ENCODE assay signal across 9 cellular contexts in genomic region chr2:24984912-24985311, GRCh38. TPM values are rescaled to one million over a fixed set of nuclear protein-coding genes. Genes with fewer than 3 reads are reported as not detected.
A peak's percentile ranks its signal among the peaks of the same experiment; 100 is the strongest.
DNase-seq lines count a peak whose midpoint lies in the region; ATAC-seq, FAIRE-seq and TF ChIP-seq lines count a peak whose summit lies in the region.
"Had no signal": no experiment of that assay in that cellular context is flagged by ENCODE, and none has a peak within 500 bp of the region (broad histone marks: within the 10 kb centered on the region; RNA-seq: fewer than 3 reads in every experiment).

No MANE protein-coding gene starts in this region.

- H2BK120ac ChIP-seq in IMR-90 (ENCODE audit: low read depth, low read length): no peak overlapping the region

- no peak for FAIRE-seq in GM12891 (lab: Jason Lieb, UNC)

- H2BK20ac ChIP-seq in IMR-90 (ENCODE audit: low read depth, low read length): no peak overlapping the region

- no peak overlapping the region for H3K14ac ChIP-seq in IMR-90 (replicated peaks; ENCODE audit: low read depth, low read length)

- H2AK5ac ChIP-seq in IMR-90 (ENCODE audit: low read depth, low read length): no peak overlapping the region

- ATAC-seq in IMR-90 (ENCODE audit: low read depth) (peak; percentile 32; the same call in 1 of the 2 replicates), HG03280 (IDR thresholded peaks at IDR 0.05; ENCODE audit: unreplicated experiment) (no peak), esophagus mucosa (no peak)

- H3K4me3 ChIP-seq in IMR-90 (ENCODE audit: insufficient read depth, low read depth, low read length): no peak overlapping the region
- H3K4me3 ChIP-seq in SK-N-SH (ENCODE audit: low read depth in 2 of 2, low read length in 1 of 2): no peak overlapping the region
- no peak overlapping the region for H3K4me3 ChIP-seq in cardiac muscle cell
- H3K4me3 ChIP-seq in parathyroid adenoma (ENCODE audit: low read depth, low read length): peak overlapping the region; percentile 11

- H2AK9ac ChIP-seq in IMR-90 (replicated peaks; ENCODE audit: low read depth, low read length, poor library complexity): no peak overlapping the region

- H3K23ac ChIP-seq in IMR-90 (ENCODE audit: low read depth, low read length): no peak overlapping the region

- H3K4me2 ChIP-seq in IMR-90 (ENCODE audit: low read depth, low read length) (no peak overlapping the region), SK-N-SH (peak overlapping the region; percentile 32; the same call in 1 of the 2 replicates), parathyroid adenoma (ENCODE audit: low read length) (peak overlapping the region; percentile 54)

- DNase-seq in IMR-90: peak; percentile 27
- peak; percentile 80 for DNase-seq in SK-N-SH
- DNase-seq in cardiac muscle cell (ENCODE audit: low read depth in 1 of 2, low spot score in 1 of 2): peak; percentile 68 to 83
- DNase-seq in NCI-H510A treated with DMSO at 0.1 percent for 48 hours (lab: John Stamatoyannopoulos, UW): no peak
- DNase-seq in GM12891 (ENCODE audit: insufficient read length, low spot score): no peak

- H3K4ac ChIP-seq in IMR-90 (ENCODE audit: low read depth, low read length): no peak overlapping the region

- no peak overlapping the region for H2BK5ac ChIP-seq in IMR-90 (ENCODE audit: low read depth, low read length, poor library complexity, severe bottlenecking)

- H3K36me3 ChIP-seq in IMR-90 (ENCODE audit: control insufficient read depth, insufficient read depth, low read length) (no peaks in the 10 kb centered on the region), SK-N-SH (replicated peaks in 1 of 2; ENCODE audit: control insufficient read depth in 1 of 2, insufficient read depth in 2 of 2, low read length in 1 of 2) (no peaks in the 10 kb centered on the region), cardiac muscle cell (no peaks in the 10 kb centered on the region), parathyroid adenoma (ENCODE audit: control insufficient read depth, insufficient read depth, low read length) (no peaks in the 10 kb centered on the region)

- dilution Hi-C loops in IMR-90 (cut with HindIII; ENCODE audit: low sequenced_read_pairs, unreplicated experiment): no loop called here

- H3K9me3 ChIP-seq in IMR-90 (ENCODE audit: control insufficient read depth, insufficient read depth, low read length) (no peaks in the 10 kb centered on the region), SK-N-SH (no peaks in the 10 kb centered on the region), cardiac muscle cell (ENCODE audit: low read depth) (no peaks in the 10 kb centered on the region), parathyroid adenoma (ENCODE audit: control insufficient read depth, low read length) (no peaks in the 10 kb centered on the region)

- BruUV-seq in IMR-90 (replicated peaks; lab: Mats Ljungman, UMichigan): no TSS peak

- peaks cover 8% of the 10 kb centered on the region for H3K27me3 ChIP-seq in IMR-90 (ENCODE audit: control insufficient read depth, insufficient read depth, low read length)
- no peaks in the 10 kb centered on the region for H3K27me3 ChIP-seq in SK-N-SH (ENCODE audit: insufficient read depth)
- H3K27me3 ChIP-seq in cardiac muscle cell: no peaks in the 10 kb centered on the region
- H3K27me3 ChIP-seq in parathyroid adenoma (ENCODE audit: control insufficient read depth, insufficient read depth, low read length): no peaks in the 10 kb centered on the region

- no peak overlapping the region for H4K8ac ChIP-seq in IMR-90 (ENCODE audit: low read depth in 2 of 2, low read length in 2 of 2)

- H4K5ac ChIP-seq in IMR-90 (ENCODE audit: low read depth, low read length): no peak overlapping the region

- H3K79me2 ChIP-seq in SK-N-SH (ENCODE audit: insufficient read depth) (no peaks in the 10 kb centered on the region), parathyroid adenoma (no peaks in the 10 kb centered on the region)

- TF ChIP-seq CTCF in IMR-90 (conservative IDR thresholded peaks at IDR 0.05; ENCODE audit: low read depth, low read length) (no peak), SK-N-SH (IDR thresholded peaks at IDR 0.05) (no peak), cardiac muscle cell (IDR thresholded peaks at IDR 0.05; ENCODE audit: low read depth, low read length) (no peak), parathyroid adenoma (IDR thresholded peaks at IDR 0.05) (no peak)

- H4K91ac ChIP-seq in IMR-90 (ENCODE audit: insufficient read depth, low read depth, low read length): no peak overlapping the region

- no CpG with 5 or more reads among the region's 8 CpGs for WGBS in IMR-90 (ENCODE audit: extremely low coverage in 2 of 2, insufficient read length in 1 of 2), 2 experiments
- 36% methylated on average over 8 of the region's 8 CpGs for WGBS in SK-N-SH (ENCODE audit: low lambda C conversion rate)

- H3K9me2 ChIP-seq in SK-N-SH: no peaks in the 10 kb centered on the region

- TF ChIP-seq RAD21 in IMR-90 (IDR thresholded peaks at IDR 0.05; ENCODE audit: low read length) (no peak), SK-N-SH (IDR thresholded peaks at IDR 0.05; ENCODE audit: low read length) (no peak; the same call in 1 of the 2 replicates)

- H3K18ac ChIP-seq in IMR-90 (ENCODE audit: low read depth, low read length): no peak overlapping the region

- no peaks in the 10 kb centered on the region for H3K79me1 ChIP-seq in IMR-90 (ENCODE audit: low read depth in 1 of 2, low read length in 2 of 2)

- no peaks in the 10 kb centered on the region for H3F3A ChIP-seq in SK-N-SH (replicated peaks; ENCODE audit: insufficient read depth)

- H2AFZ ChIP-seq in IMR-90 (replicated peaks; ENCODE audit: low read length, poor library complexity) (no peak overlapping the region), SK-N-SH (ENCODE audit: low read depth) (no peak overlapping the region), parathyroid adenoma (peak overlapping the region; percentile 80)

- POLR2A ChIA-PET in IMR-90 (lab: Charles Lee; ENCODE audit: unreplicated experiment): no interaction called here
- POLR2A ChIA-PET in SK-N-SH (lab: Yijun Ruan, JAX): interaction anchor here (0.7 to 1.4 kb wide), 3 partner anchors 9 to 56 kb away, joined by 3 to 5 read pairs (median 4); no protein-coding TSS in a partner anchor

- H3K4me1 ChIP-seq in IMR-90 (ENCODE audit: control insufficient read depth, insufficient read depth, low read length) (peaks cover 1% of the 10 kb centered on the region; the same call in 1 of the 2 replicates), SK-N-SH (ENCODE audit: control insufficient read depth in 1 of 2, insufficient read depth in 2 of 2, low read depth in 1 of 2, low read length in 1 of 2) (peaks cover 0 to 23% of the 10 kb centered on the region in 2 experiments; a peak in 2 of 4 replicates), cardiac muscle cell (ENCODE audit: low read depth) (peaks cover 20% of the 10 kb centered on the region), parathyroid adenoma (peaks cover 41% of the 10 kb centered on the region)

- H2BK15ac ChIP-seq in IMR-90 (ENCODE audit: low read depth, low read length): no peak overlapping the region

- no peak overlapping the region for H3K27ac ChIP-seq in IMR-90 (ENCODE audit: insufficient read depth, low read length)
- peak overlapping the region in 1 of 2 experiments; percentile 85; a peak in 2 of 4 replicates for H3K27ac ChIP-seq in SK-N-SH (ENCODE audit: low read depth in 2 of 2, low read length in 1 of 2)
- H3K27ac ChIP-seq in cardiac muscle cell: peak overlapping the region; percentile 80
- peak overlapping the region; percentile 81 for H3K27ac ChIP-seq in parathyroid adenoma
- H3K27ac ChIP-seq: epithelial cell of prostate had no signal

- TF ChIP-seq POLR2A in IMR-90 (IDR thresholded peaks at IDR 0.05; ENCODE audit: low read depth, low read length) (no peak), GM12891 (IDR thresholded peaks at IDR 0.05; ENCODE audit: low read depth, low read length) (no peak)

- H4K20me1 ChIP-seq in IMR-90 (ENCODE audit: insufficient read depth, low read length): no peaks in the 10 kb centered on the region
- H4K20me1 ChIP-seq in SK-N-SH (ENCODE audit: insufficient read depth): no peaks in the 10 kb centered on the region

- CTCF ChIA-PET in IMR-90 (lab: Yijun Ruan, JAX) (no interaction called here), SK-N-SH (lab: Yijun Ruan, JAX) (interaction anchor here (0.7 to 5.9 kb wide), 12 partner anchors 9 to 244 kb away, joined by 3 to 56 read pairs (median 4); partner anchors contain the start of gene EFR3B)

- in situ Hi-C loops in IMR-90 (cut with MboI; ENCODE audit: low sequenced_read_pairs): loop anchor here (5.0 kb wide), 1 partner anchor 147 kb away; no protein-coding TSS in a partner anchor

- intact Hi-C loops in IMR-90 (cut with micrococcal nuclease): no loop called here

- no peak overlapping the region for H3K56ac ChIP-seq in IMR-90 (ENCODE audit: extremely low read depth, insufficient read depth, low read length)

- TF ChIP-seq EP300 in SK-N-SH (IDR thresholded peaks at IDR 0.05; ENCODE audit: borderline replicate concordance in 1 of 2, low read depth in 1 of 2, low read length in 1 of 2): no peak

- H3K9ac ChIP-seq in IMR-90 (ENCODE audit: low read depth, low read length) (no peak overlapping the region), SK-N-SH (no peak overlapping the region), parathyroid adenoma (no peak overlapping the region)

- H3K9me1 ChIP-seq in IMR-90 (ENCODE audit: insufficient read depth, low read length): no peaks in the 10 kb centered on the region; the same call in 1 of the 2 replicates

TF ChIP-seq in IMR-90, 13 proteins besides CTCF, POLR2A, EP300 and RAD21 (continues in another document):
- no peak for TF ChIP-seq RFX5 (IDR thresholded peaks at IDR 0.05; ENCODE audit: low read depth, low read length)

TF ChIP-seq in GM12891, 5 proteins besides CTCF, POLR2A, EP300 and RAD21 (continues in another document):
- TF ChIP-seq PAX5 (IDR thresholded peaks at IDR 0.05; ENCODE audit: insufficient read depth, low read length, severe bottlenecking): no peak

RNA-seq across cellular contexts. Expression of gene DNAJC27, which starts 13.2 kb away (rescaled TPM):
- total RNA-seq in IMR-90 (2012; rRNA removed): 2.0 and 2.8 TPM in 2 replicates
- 1.3 and 1.6 TPM in 2 replicates for polyA plus RNA-seq in IMR-90 (2012; rRNA removed)
- 0.29 and 0.40 TPM in 2 replicates for polyA plus RNA-seq in IMR-90 (2012; cell fraction: cytosol; rRNA removed)
- polyA plus RNA-seq in IMR-90 (2012; cell fraction: nucleus; rRNA removed; ENCODE audit: low replicate concordance): 0.67 and 4.9 TPM in 2 replicates
- 2.4 and 3.6 TPM in 2 replicates for polyA plus RNA-seq in SK-N-SH (2012; rRNA removed)
- 2.5 and 2.6 TPM in 2 replicates for polyA plus RNA-seq in SK-N-SH (2012; cell fraction: cytosol; rRNA removed)
- polyA plus RNA-seq in SK-N-SH (2012; cell fraction: nucleus; rRNA removed): 4.0 and 8.8 TPM in 2 replicates
- 8.3 and 11.3 TPM in 2 replicates for total RNA-seq in cardiac muscle cell
- 7.4 and 9.3 TPM in 2 replicates for polyA plus RNA-seq in cardiac muscle cell
- total RNA-seq in esophagus mucosa: 2.2 TPM
- 1.2 TPM for polyA plus RNA-seq in GM12891 (2012; ENCODE audit: low read depth, missing spikeins)

RNA-seq across cellular contexts. Expression of gene EFR3B, which starts 57.0 kb away (rescaled TPM):
- 0.90 and 1.1 TPM in 2 replicates for total RNA-seq in IMR-90 (2012; rRNA removed)
- 0.36 and 0.38 TPM in 2 replicates for polyA plus RNA-seq in IMR-90 (2012; rRNA removed)
- 0.14 and 0.18 TPM in 2 replicates for polyA plus RNA-seq in IMR-90 (2012; cell fraction: cytosol; rRNA removed)
- polyA plus RNA-seq in IMR-90 (2012; cell fraction: nucleus; rRNA removed; ENCODE audit: low replicate concordance): 0.63 and 0.66 TPM in 2 replicates
- 1.5 and 1.9 TPM in 2 replicates for polyA plus RNA-seq in SK-N-SH (2012; rRNA removed)
- polyA plus RNA-seq in SK-N-SH (2012; cell fraction: cytosol; rRNA removed): 0.98 and 1.4 TPM in 2 replicates
- 3.6 and 3.7 TPM in 2 replicates for polyA plus RNA-seq in SK-N-SH (2012; cell fraction: nucleus; rRNA removed)
- total RNA-seq in cardiac muscle cell: 10.0 and 12.9 TPM in 2 replicates
- 8.5 and 9.0 TPM in 2 replicates for polyA plus RNA-seq in cardiac muscle cell
- total RNA-seq in esophagus mucosa: 0.48 TPM
- polyA plus RNA-seq in GM12891 (2012; ENCODE audit: low read depth, missing spikeins): 4.2 TPM

Comparison
In these comparisons a context has a peak if more than half of its experiments do, and no peak if none do; other contexts are left out.
1. DNase-seq: peak in IMR-90 (single experiment), SK-N-SH (single experiment) and cardiac muscle cell (2 of 2); none in NCI-H510A treated with DMSO at 0.1 percent for 48 hours (single experiment) and GM12891 (single experiment).